8 cellular contexts compared by ENCODE assay signal in the genomic region with DNA sequence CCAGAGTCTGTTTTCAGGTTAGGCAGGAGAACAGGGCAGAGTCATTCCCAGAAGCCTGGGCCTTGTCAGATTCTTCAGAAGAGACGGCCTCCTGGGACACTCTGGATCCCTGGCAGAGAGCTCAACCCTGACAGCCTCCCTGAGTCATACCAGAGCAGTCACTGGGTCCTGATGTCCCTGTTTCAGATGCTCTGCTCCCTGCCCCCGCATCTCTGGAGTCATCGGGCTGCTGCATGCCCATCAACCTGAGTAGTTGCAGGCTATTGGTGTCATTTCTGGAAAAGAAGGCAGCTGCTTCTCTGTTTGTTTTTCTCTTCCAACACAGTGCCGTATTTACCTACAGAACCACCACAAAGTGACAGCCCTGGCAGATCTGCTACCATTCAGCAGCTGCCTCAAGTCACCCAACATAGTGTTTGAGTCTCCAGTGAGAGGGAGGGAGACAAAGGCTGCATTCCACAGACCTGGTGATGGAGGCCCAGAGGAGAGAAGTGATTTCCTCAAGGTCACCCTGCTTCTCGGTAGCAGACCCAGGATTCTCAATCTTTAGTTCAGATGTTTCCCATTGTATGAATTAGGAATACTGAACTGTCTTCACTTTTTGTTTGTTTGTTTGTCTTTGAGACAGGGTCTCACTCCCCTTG.
DNase-seq lines count a peak whose midpoint lies in the region; ATAC-seq and TF ChIP-seq lines count a peak whose summit lies in the region.

No MANE protein-coding gene starts in this region.

- TF ChIP-seq CTCF in GM12864 (IDR thresholded peaks at IDR 0.05; ENCODE audit: low read depth, low read length, missing control alignments) (no peak), RWPE1 (conservative IDR thresholded peaks at IDR 0.05; ENCODE audit: low read depth) (no peak)

- peaks cover 1 to 8% (median 4%) of the 10 kb centered on the region in 4 donors for H3K4me1 Mint-ChIP-seq in naive thymus-derived CD8-positive, alpha-beta T cell
- H3K4me1 Mint-ChIP-seq in activated CD4-positive, alpha-beta T cell treated with anti-CD3 and anti-CD28 coated beads, Interleukin-2, amount 10 ng/mL, durations not matched to agents 24 days and 14 days, result no peaks in the 10 kb centered on the region
- H3K4me1 Mint-ChIP-seq in T-helper 2 cell treated with Interferon-gamma antibody and Interleukin-4, amounts not matched to agents 5 μg/mL and 100 μg/mL, for 36 hours (ENCODE audit: low read depth), result no peaks in the 10 kb centered on the region

- peak overlapping the region in 1 of 10 donors; percentile 46 for H3K27ac Mint-ChIP-seq in naive thymus-derived CD8-positive, alpha-beta T cell
- H3K27ac Mint-ChIP-seq in activated CD4-positive, alpha-beta T cell treated with anti-CD3 and anti-CD28 coated beads, Interleukin-2, amount 10 ng/mL, durations not matched to agents 24 days and 14 days, result no peak overlapping the region
- H3K27ac Mint-ChIP-seq in T-helper 2 cell treated with Interferon-gamma antibody and Interleukin-4, amounts not matched to agents 5 μg/mL and 100 μg/mL, for 36 hours, result no peak overlapping the region

- CTCF ChIA-PET in RWPE1 (lab: Yijun Ruan, JAX), result no interaction called here

- DNase-seq in GM12864 (ENCODE audit: low read depth) (peak; percentile 46), NCI-H748 (lab: John Stamatoyannopoulos, UW; ENCODE audit: unreplicated experiment) (peak; percentile 80), hepatic stellate cell (ENCODE audit: low spot score) (peak; percentile 79), RWPE1 (ENCODE audit: low spot score) (no peak)
- no peak for DNase-seq in naive thymus-derived CD8-positive, alpha-beta T cell
- no peak for DNase-seq in activated CD4-positive, alpha-beta T cell treated with anti-CD3 and anti-CD28 coated beads, Interleukin-2, amount 10 ng/mL, durations not matched to agents 24 days and 14 days
- DNase-seq in T-helper 2 cell treated with Interferon-gamma antibody and Interleukin-4, amounts not matched to agents 5 μg/mL and 100 μg/mL, for 36 hours (ENCODE audit: low spot score), result no peak

- H3K27ac ChIP-seq in RWPE1, result no peak overlapping the region

- no peaks in the 10 kb centered on the region for H3K27me3 Mint-ChIP-seq in naive thymus-derived CD8-positive, alpha-beta T cell
- no peaks in the 10 kb centered on the region for H3K27me3 Mint-ChIP-seq in activated CD4-positive, alpha-beta T cell treated with anti-CD3 and anti-CD28 coated beads, Interleukin-2, amount 10 ng/mL, durations not matched to agents 24 days and 14 days
- no peaks in the 10 kb centered on the region for H3K27me3 Mint-ChIP-seq in T-helper 2 cell treated with Interferon-gamma antibody and Interleukin-4, amounts not matched to agents 5 μg/mL and 100 μg/mL, for 36 hours (ENCODE audit: low read depth)

- H3K36me3 Mint-ChIP-seq in naive thymus-derived CD8-positive, alpha-beta T cell, result no peaks in the 10 kb centered on the region
- H3K36me3 Mint-ChIP-seq in activated CD4-positive, alpha-beta T cell treated with anti-CD3 and anti-CD28 coated beads, Interleukin-2, amount 10 ng/mL, durations not matched to agents 24 days and 14 days (ENCODE audit: low read depth), result no peaks in the 10 kb centered on the region
- no peaks in the 10 kb centered on the region for H3K36me3 Mint-ChIP-seq in T-helper 2 cell treated with Interferon-gamma antibody and Interleukin-4, amounts not matched to agents 5 μg/mL and 100 μg/mL, for 36 hours (ENCODE audit: low read depth)

- no peaks in the 10 kb centered on the region for H3K9me3 Mint-ChIP-seq in naive thymus-derived CD8-positive, alpha-beta T cell
- no peaks in the 10 kb centered on the region for H3K9me3 Mint-ChIP-seq in activated CD4-positive, alpha-beta T cell treated with anti-CD3 and anti-CD28 coated beads, Interleukin-2, amount 10 ng/mL, durations not matched to agents 24 days and 14 days
- no peaks in the 10 kb centered on the region for H3K9me3 Mint-ChIP-seq in T-helper 2 cell treated with Interferon-gamma antibody and Interleukin-4, amounts not matched to agents 5 μg/mL and 100 μg/mL, for 36 hours

- intact Hi-C loops in activated CD4-positive, alpha-beta T cell treated with anti-CD3 and anti-CD28 coated beads, Interleukin-2, amount 10 ng/mL, durations not matched to agents 24 days and 14 days (cut with micrococcal nuclease), result no loop called here

- no peak overlapping the region for H3K4me3 Mint-ChIP-seq in naive thymus-derived CD8-positive, alpha-beta T cell
- no peak overlapping the region for H3K4me3 Mint-ChIP-seq in activated CD4-positive, alpha-beta T cell treated with anti-CD3 and anti-CD28 coated beads, Interleukin-2, amount 10 ng/mL, durations not matched to agents 24 days and 14 days
- H3K4me3 Mint-ChIP-seq in T-helper 2 cell treated with Interferon-gamma antibody and Interleukin-4, amounts not matched to agents 5 μg/mL and 100 μg/mL, for 36 hours, result no peak overlapping the region

- peak; percentile 58 for ATAC-seq in HG02870 (IDR thresholded peaks at IDR 0.05; ENCODE audit: unreplicated experiment)
- no peak for ATAC-seq in naive thymus-derived CD8-positive, alpha-beta T cell

- no peak overlapping the region for H3K4me3 ChIP-seq in GM12864 (ENCODE audit: low read depth, low read length)

- POLR2A ChIA-PET in naive thymus-derived CD8-positive, alpha-beta T cell (lab: Charles Lee), result interaction anchor here (0.6 kb wide), 1 partner anchor 35 kb away, joined by 4 read pairs; no protein-coding TSS in a partner anchor
- POLR2A ChIA-PET in RWPE1 (lab: Yijun Ruan, JAX; ENCODE audit: low non-redundant PET), result no interaction called here

Comparison
In these comparisons a context has a peak if more than half of its experiments do, and no peak if none do; other contexts are left out.
1. DNase-seq: peak in GM12864 (single experiment), NCI-H748 (single experiment) and hepatic stellate cell (single experiment); none in naive thymus-derived CD8-positive, alpha-beta T cell (0 of 10), RWPE1 (single experiment), activated CD4-positive, alpha-beta T cell treated with anti-CD3 and anti-CD28 coated beads, Interleukin-2, amount 10 ng/mL, durations not matched to agents 24 days and 14 days (single experiment) and T-helper 2 cell treated with Interferon-gamma antibody and Interleukin-4, amounts not matched to agents 5 μg/mL and 100 μg/mL, for 36 hours (single experiment).